ENCODE assay signal across 9 cellular contexts in genomic region chr16:84726670-84727467, GRCh38. TPM values are rescaled to one million over a fixed set of nuclear protein-coding genes. Genes with fewer than 3 reads are reported as not detected.
DNase-seq lines count a peak whose midpoint lies in the region; ATAC-seq and TF ChIP-seq lines count a peak whose summit lies in the region.
"Had no signal": no experiment of that assay in that cellular context is flagged by ENCODE, and none has a peak within 500 bp of the region (broad histone marks: within the 10 kb centered on the region; RNA-seq: fewer than 3 reads in every experiment).

No MANE protein-coding gene starts in this region.

- no peaks in the 10 kb centered on the region for H3K27me3 ChIP-seq in right cardiac atrium (ENCODE audit: control insufficient read depth, insufficient read depth)

- H3K9me3 Mint-ChIP-seq in activated T-cell treated with anti-CD3 and anti-CD28 coated beads, Interleukin-2, amount 50 U/mL, for 4 hours, result no peaks in the 10 kb centered on the region
- no peaks in the 10 kb centered on the region for H3K9me3 Mint-ChIP-seq in type B pancreatic cell
- H3K9me3 Mint-ChIP-seq: T-cell had no signal

- TF ChIP-seq CTCF in OCI-LY7 (conservative IDR thresholded peaks at IDR 0.05; ENCODE audit: low read length), result no peak
- TF ChIP-seq CTCF in type B pancreatic cell (conservative IDR thresholded peaks at IDR 0.05), result no peak

- no peak for DNase-seq in activated T-cell treated with anti-CD3 and anti-CD28 coated beads, Interleukin-2, amount 50 U/mL, for 4 hours
- DNase-seq in activated T-cell treated with anti-CD3 and anti-CD28 coated beads for 4 hours (no peak), OCI-LY7 (ENCODE audit: low spot score) (peak; percentile 54), right cardiac atrium (peak; percentile 30 to 64 (median 63)), type B pancreatic cell (ENCODE audit: extremely low spot score, unreplicated experiment) (no peak), kidney glomerular epithelial cell (lab: John Stamatoyannopoulos, UW) (no peak)

- peaks cover 55% of the 10 kb centered on the region for H4K20me1 ChIP-seq in OCI-LY7 (ENCODE audit: insufficient read depth, low read length)

- peaks cover 6% of the 10 kb centered on the region for H3K36me3 ChIP-seq in OCI-LY7 (ENCODE audit: insufficient read depth, low read length)

- peak; percentile 26 to 31 for ATAC-seq in activated T-cell treated with anti-CD3 and anti-CD28 coated beads, Interleukin-2, amount 50 U/mL, for 4 hours
- ATAC-seq in right cardiac atrium, result peak; percentile 19 to 48
- ATAC-seq in GM21825 (IDR thresholded peaks at IDR 0.05; ENCODE audit: unreplicated experiment), result no peak
- no peak for ATAC-seq in HG03469 (IDR thresholded peaks at IDR 0.05; ENCODE audit: unreplicated experiment)

- no TSS peak for BruUV-seq in OCI-LY7 (replicated peaks; lab: Mats Ljungman, UMichigan)

- H3K4me1 ChIP-seq in OCI-LY7 (ENCODE audit: insufficient read depth, low read length, poor library complexity, severe bottlenecking) (peaks cover 84% of the 10 kb centered on the region), right cardiac atrium (ENCODE audit: control insufficient read depth, insufficient read depth, low read length) (peaks cover 5% of the 10 kb centered on the region)

- H3K9me3 ChIP-seq in OCI-LY7 (ENCODE audit: low read length) (no peaks in the 10 kb centered on the region), right cardiac atrium (ENCODE audit: control insufficient read depth, low read length) (no peaks in the 10 kb centered on the region)

- peaks cover 78% of the 10 kb centered on the region for H3K4me1 Mint-ChIP-seq in activated T-cell treated with anti-CD3 and anti-CD28 coated beads, Interleukin-2, amount 50 U/mL, for 4 hours (ENCODE audit: low read depth)
- H3K4me1 Mint-ChIP-seq in type B pancreatic cell (ENCODE audit: unreplicated experiment), result peaks cover 65% of the 10 kb centered on the region

- peaks cover 5% of the 10 kb centered on the region for H3K36me3 Mint-ChIP-seq in activated T-cell treated with anti-CD3 and anti-CD28 coated beads, Interleukin-2, amount 50 U/mL, for 4 hours (ENCODE audit: insufficient read depth)
- peaks cover 4% of the 10 kb centered on the region for H3K36me3 Mint-ChIP-seq in type B pancreatic cell
- H3K36me3 Mint-ChIP-seq: T-cell had no signal

- peak overlapping the region; percentile 89 for H3K4me2 ChIP-seq in OCI-LY7 (ENCODE audit: low read length)

- CTCF ChIA-PET in OCI-LY7 (lab: Charles Lee; ENCODE audit: unreplicated experiment), result interaction anchor here (0.6 to 2.6 kb wide), 7 partner anchors 12 to 216 kb away, joined by 3 to 17 read pairs (median 4); no protein-coding TSS in a partner anchor

- H3K27ac ChIP-seq in OCI-LY7 (ENCODE audit: low read depth, low read length, poor library complexity, severe bottlenecking) (peak overlapping the region; percentile 56), right cardiac atrium (ENCODE audit: low read length) (peak overlapping the region; percentile 16)

- WGBS in right cardiac atrium, result 62% methylated on average over 14 of the region's 14 CpGs

- H2AFZ ChIP-seq in OCI-LY7 (ENCODE audit: low read length), result no peak overlapping the region

- POLR2A ChIA-PET in OCI-LY7 (lab: Charles Lee), result interaction anchor here (0.6 to 2.9 kb wide), 2 partner anchors 12 to 26 kb away, joined by 4 to 19 read pairs; no protein-coding TSS in a partner anchor

- H3K9me2 ChIP-seq in OCI-LY7 (ENCODE audit: insufficient read depth, low read length), result no peaks in the 10 kb centered on the region

- peaks cover 100% of the 10 kb centered on the region for H3K79me2 ChIP-seq in OCI-LY7 (ENCODE audit: insufficient read depth, low read depth, low read length)

- peak overlapping the region; percentile 64 for H3K4me3 Mint-ChIP-seq in activated T-cell treated with anti-CD3 and anti-CD28 coated beads, Interleukin-2, amount 50 U/mL, for 4 hours
- peak overlapping the region; percentile 56 for H3K4me3 Mint-ChIP-seq in type B pancreatic cell

- H3K4me3 ChIP-seq in OCI-LY7 (ENCODE audit: low read depth, low read length, poor library complexity, severe bottlenecking), result peak overlapping the region; percentile 57
- H3K4me3 ChIP-seq in right cardiac atrium (ENCODE audit: low read length), result no peak overlapping the region

- intact Hi-C loops in OCI-LY7 (cut with micrococcal nuclease; ENCODE audit: unreplicated experiment) (loop anchor here (1.0 to 2.0 kb wide), 4 partner anchors 26 to 216 kb away; no protein-coding TSS in a partner anchor), right cardiac atrium (cut with DNase I) (loop anchor here (2.0 to 10.0 kb wide), 8 partner anchors 52 to 215 kb away; no protein-coding TSS in a partner anchor)

- no peaks in the 10 kb centered on the region for H3K27me3 Mint-ChIP-seq in activated T-cell treated with anti-CD3 and anti-CD28 coated beads, Interleukin-2, amount 50 U/mL, for 4 hours (ENCODE audit: low read depth)
- no peaks in the 10 kb centered on the region for H3K27me3 Mint-ChIP-seq in type B pancreatic cell
- H3K27me3 Mint-ChIP-seq: T-cell had no signal

- peak overlapping the region; percentile 82 for H3K27ac Mint-ChIP-seq in type B pancreatic cell

RNA-seq across cellular contexts. Expression of gene USP10, which starts 27.1 kb away (rescaled TPM):
- 100 to 1,000 TPM; 118 to 142 (median 135) TPM for total RNA-seq in activated T-cell treated with anti-CD3 and anti-CD28 coated beads, Interleukin-2, amount 50 U/mL, for 4 hours
- 65.9 and 69.8 TPM in 2 replicates for total RNA-seq in OCI-LY7 (2014; rRNA removed; shearing (Covaris generic))
- 134 and 135 TPM in 2 replicates for total RNA-seq in OCI-LY7 (2022)
- total RNA-seq in right cardiac atrium, result 10 to 100 TPM; 45.5 to 66.5 (median 62.9) TPM
- polyA plus RNA-seq in right cardiac atrium, result 25.8 TPM
- total RNA-seq in type B pancreatic cell (ENCODE audit: low replicate concordance), result 97.7 and 110 TPM in 2 replicates

Comparison
In these comparisons a context has a peak if more than half of its experiments do, and no peak if none do; other contexts are left out.
1. ATAC-seq: peak in activated T-cell treated with anti-CD3 and anti-CD28 coated beads, Interleukin-2, amount 50 U/mL, for 4 hours (2 of 2) and right cardiac atrium (2 of 2); none in GM21825 (single experiment) and HG03469 (single experiment).
2. DNase-seq: peak in OCI-LY7 (single experiment) and right cardiac atrium (3 of 3); none in activated T-cell treated with anti-CD3 and anti-CD28 coated beads, Interleukin-2, amount 50 U/mL, for 4 hours (single experiment), activated T-cell treated with anti-CD3 and anti-CD28 coated beads for 4 hours (single experiment), type B pancreatic cell (single experiment) and kidney glomerular epithelial cell (single experiment).